8 cellular contexts compared by ENCODE assay signal in the genomic region with DNA sequence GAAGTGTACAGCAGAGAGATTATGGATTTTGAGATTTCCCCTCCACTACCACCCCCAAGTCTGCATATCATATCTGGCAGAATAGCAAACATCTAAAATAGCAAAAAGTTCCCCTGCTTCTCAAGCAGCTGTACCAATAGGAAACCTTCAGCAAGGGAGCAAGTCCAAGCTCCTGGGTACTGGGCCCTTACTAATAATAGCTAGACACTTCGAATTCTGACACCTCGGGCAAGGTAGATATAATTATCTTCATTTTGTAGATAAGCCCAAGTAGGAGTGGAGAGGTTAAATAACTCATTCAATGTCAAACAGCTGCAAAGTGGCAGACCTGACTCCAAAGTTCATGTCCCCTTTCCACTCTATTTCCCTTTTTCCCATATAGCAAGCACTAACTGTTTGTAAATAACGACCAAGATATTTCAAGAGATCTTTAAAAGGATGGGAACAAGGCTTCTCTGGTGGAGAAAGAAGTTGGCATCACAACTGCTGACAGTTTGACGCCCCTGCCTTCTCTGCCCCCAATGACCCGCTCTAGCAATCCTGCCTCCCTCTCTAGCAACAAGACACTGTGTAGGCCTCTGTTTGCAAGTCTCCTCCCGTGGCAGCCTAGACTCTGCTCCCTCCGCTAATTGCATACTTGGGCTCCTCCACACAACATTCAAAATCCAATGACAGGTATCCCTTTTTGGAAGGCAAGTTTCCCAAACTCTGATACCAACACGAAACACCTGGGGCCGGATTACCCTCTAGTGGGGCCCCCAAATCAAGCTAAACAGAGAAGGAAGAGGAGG. TPM values are rescaled to one million over a fixed set of nuclear protein-coding genes. Genes with fewer than 3 reads are reported as not detected.
A peak's percentile ranks its signal among the peaks of the same experiment; 100 is the strongest.
DNase-seq lines count a peak whose midpoint lies in the region; ATAC-seq and TF ChIP-seq lines count a peak whose summit lies in the region.

No MANE protein-coding gene starts in this region.

- peaks cover 30% of the 10 kb centered on the region for H3K36me3 ChIP-seq in WERI-Rb-1
- H3K36me3 ChIP-seq in rectal smooth muscle tissue (ENCODE audit: control insufficient read depth, insufficient read depth, low read length), result no peaks in the 10 kb centered on the region

- TF ChIP-seq CTCF in WERI-Rb-1 (IDR thresholded peaks at IDR 0.05; ENCODE audit: low read depth, low read length) (no peak), glutamatergic neuron (IDR thresholded peaks at IDR 0.05; ENCODE audit: partially characterized antibody, unreplicated experiment) (no peak)

- H3K27ac Mint-ChIP-seq in glutamatergic neuron (ENCODE audit: unreplicated experiment), result peak overlapping the region; percentile 100

- H3K9me3 ChIP-seq in WERI-Rb-1 (ENCODE audit: severe bottlenecking), result peaks cover 19% of the 10 kb centered on the region

- H3K36me3 Mint-ChIP-seq in glutamatergic neuron (ENCODE audit: unreplicated experiment), result peaks cover 14% of the 10 kb centered on the region

- H3K27me3 Mint-ChIP-seq in glutamatergic neuron (ENCODE audit: unreplicated experiment), result peaks cover 10% of the 10 kb centered on the region

- ATAC-seq in HG03354 (IDR thresholded peaks at IDR 0.05; ENCODE audit: poor library complexity, severe bottlenecking, unreplicated experiment) (peak; percentile 29), GM21737 (IDR thresholded peaks at IDR 0.05; ENCODE audit: unreplicated experiment) (no peak)

- H3K27ac ChIP-seq in WERI-Rb-1 (peak overlapping the region; percentile 94), rectal smooth muscle tissue (ENCODE audit: low read depth, low read length) (peak overlapping the region; percentile 90)

- peaks cover 17% of the 10 kb centered on the region for H3K9me3 Mint-ChIP-seq in glutamatergic neuron (ENCODE audit: unreplicated experiment)

- H3K4me3 Mint-ChIP-seq in glutamatergic neuron (ENCODE audit: unreplicated experiment), result peak overlapping the region; percentile 100

- peak overlapping the region; percentile 84 for H3K9ac ChIP-seq in rectal smooth muscle tissue (ENCODE audit: low read length)

- DNase-seq in DMS 273 (lab: John Stamatoyannopoulos, UW; ENCODE audit: unreplicated experiment) (peak; percentile 54), DMS 273 treated with DMSO at 0.1 percent for 48 hours (lab: John Stamatoyannopoulos, UW) (no peak), WERI-Rb-1 (no peak), glutamatergic neuron (peak; percentile 20), NCI-H774 (lab: John Stamatoyannopoulos, UW) (no peak)

- H3K4me1 ChIP-seq in rectal smooth muscle tissue (ENCODE audit: control insufficient read depth, insufficient read depth, low read length), result peaks cover 5% of the 10 kb centered on the region

- peak overlapping the region; percentile 79 for H3K4me3 ChIP-seq in WERI-Rb-1 (ENCODE audit: low read depth, low read length)
- H3K4me3 ChIP-seq in rectal smooth muscle tissue (ENCODE audit: low read length), result peak overlapping the region; percentile 88

- peaks cover 19% of the 10 kb centered on the region for H3K4me1 Mint-ChIP-seq in glutamatergic neuron (ENCODE audit: low read depth, unreplicated experiment)

- H3K27me3 ChIP-seq in WERI-Rb-1 (ENCODE audit: insufficient read depth, low read depth, severe bottlenecking), result no peaks in the 10 kb centered on the region
- no peaks in the 10 kb centered on the region for H3K27me3 ChIP-seq in rectal smooth muscle tissue (ENCODE audit: control insufficient read depth, insufficient read depth, low read length)

RNA-seq across cellular contexts. Expression of a gene that starts 18.7 kb away (rescaled TPM):
- 166 TPM for total RNA-seq in glutamatergic neuron (ENCODE audit: unreplicated experiment)

RNA-seq across cellular contexts. Expression of a gene that starts 59.1 kb away (rescaled TPM):
- total RNA-seq in glutamatergic neuron (ENCODE audit: unreplicated experiment), result 44.9 TPM

Comparison
In these comparisons a context has a peak if more than half of its experiments do, and no peak if none do; other contexts are left out.
1. DNase-seq: peak in DMS 273 (single experiment) and glutamatergic neuron (single experiment); none in DMS 273 treated with DMSO at 0.1 percent for 48 hours (single experiment), WERI-Rb-1 (single experiment) and NCI-H774 (single experiment).